ENCODE assay signal across 23 cellular contexts in the genomic region with DNA sequence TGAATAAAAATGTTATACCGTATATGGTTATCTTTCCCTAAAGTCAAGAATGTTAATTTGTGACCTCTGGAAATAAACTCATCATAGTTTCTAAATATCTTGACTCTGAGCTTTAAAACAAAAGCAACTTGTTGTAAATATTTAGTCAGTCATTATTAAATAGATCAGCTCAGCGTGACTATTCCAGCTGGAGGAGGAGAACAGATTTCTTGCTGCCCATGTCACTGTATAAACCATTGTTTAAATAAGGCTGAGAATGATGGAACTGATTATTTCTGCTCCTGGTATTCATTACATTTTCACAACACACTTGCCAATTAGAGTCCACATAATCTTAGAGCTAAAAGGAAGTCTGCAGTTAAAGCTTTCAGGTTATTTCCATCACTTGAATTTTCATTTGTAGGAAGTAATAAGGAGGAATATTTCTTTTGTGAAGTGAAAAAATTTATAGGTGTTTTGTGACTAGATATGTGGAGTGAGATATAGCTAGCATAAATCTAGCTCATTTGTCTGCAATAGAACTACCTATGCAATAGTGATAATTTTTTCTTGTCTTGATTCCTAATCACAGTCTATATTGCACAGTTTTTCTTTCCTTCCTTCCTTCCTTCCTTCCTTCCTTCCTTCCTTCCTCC.
"Had no signal": no experiment of that assay in that cellular context is flagged by ENCODE, and none has a peak within 500 bp of the region (broad histone marks: within the 10 kb centered on the region; RNA-seq: fewer than 3 reads in every experiment).

No MANE protein-coding gene starts in this region.

- H3K27ac Mint-ChIP-seq: activated CD4-positive, alpha-beta memory T cell treated with anti-CD3 and anti-CD28 coated beads for 36 hours; activated CD4-positive, alpha-beta T cell treated with anti-CD3 and anti-CD28 coated beads, Interleukin-2, amount 10 ng/mL, durations not matched to agents 7 days and 5 days; activated naive CD8-positive, alpha-beta T cell treated with anti-CD3 and anti-CD28 coated beads, Interleukin-2, amount 10 ng/mL, durations not matched to agents 7 days and 5 days; activated T-cell treated with anti-CD3 and anti-CD28 coated beads, Interleukin-2, amount 50 U/mL, for 72 hours; T-helper 17 cell had no signal

- H3K4me1 ChIP-seq: adrenal gland had no signal

- H3K4me1 Mint-ChIP-seq: T-helper 17 cell had no signal

- H3K4me3 ChIP-seq: adrenal gland had no signal

- H3K9me3 Mint-ChIP-seq: activated CD4-positive, alpha-beta memory T cell treated with anti-CD3 and anti-CD28 coated beads for 36 hours; activated CD4-positive, alpha-beta T cell treated with anti-CD3 and anti-CD28 coated beads, Interleukin-2, amount 10 ng/mL, durations not matched to agents 7 days and 5 days; activated T-cell treated with anti-CD3 and anti-CD28 coated beads, Interleukin-2, amount 50 U/mL, for 72 hours had no signal

- H3K36me3 ChIP-seq: adrenal gland had no signal

- ATAC-seq: activated T-cell treated with anti-CD3 and anti-CD28 coated beads, Interleukin-2, amount 50 U/mL, for 72 hours; Panc1; T-helper 17 cell had no signal

- H3K27ac ChIP-seq: adrenal gland, KMS-11 had no signal

- H3K36me3 Mint-ChIP-seq: activated CD4-positive, alpha-beta memory T cell treated with anti-CD3 and anti-CD28 coated beads for 36 hours had no signal

- DNase-seq: activated CD4-positive, alpha-beta memory T cell treated with anti-CD3 and anti-CD28 coated beads for 36 hours; activated CD4-positive, alpha-beta T cell treated with anti-CD3 and anti-CD28 coated beads, Interleukin-2, amount 10 ng/mL, durations not matched to agents 7 days and 5 days; activated CD4-positive, CD25-positive, alpha-beta regulatory T cell; activated CD8-positive, alpha-beta memory T cell treated with anti-CD3 and anti-CD28 coated beads for 24 hours; activated naive CD4-positive, alpha-beta T cell treated with anti-CD3 and anti-CD28 coated beads, Interleukin-2, amount 50 U/mL, for 16 hours; activated naive CD8-positive, alpha-beta T cell treated with anti-CD3 and anti-CD28 coated beads, Interleukin-2, amount 10 ng/mL, durations not matched to agents 7 days and 5 days; activated T-cell treated with anti-CD3 and anti-CD28 coated beads, Interleukin-2, amount 50 U/mL, for 72 hours; adrenal gland; anterior cingulate cortex; cerebellar nuclear complex; NCI-H1092; NCI-H1930; NCI-H2171; NCI-H2227 treated with DMSO at 0.1 percent for 48 hours; NCI-H526 treated with DMSO at 0.1 percent for 48 hours; NCI-H82; OCI-M1; SHP77; T-helper 17 cell; T1000 had no signal

- H3K27me3 ChIP-seq: adrenal gland had no signal

- FAIRE-seq: TTC549 had no signal

- H3K27me3 Mint-ChIP-seq: activated CD4-positive, alpha-beta memory T cell treated with anti-CD3 and anti-CD28 coated beads for 36 hours had no signal

- H3K9me3 ChIP-seq: adrenal gland had no signal

- H3K4me3 Mint-ChIP-seq: activated CD4-positive, alpha-beta memory T cell treated with anti-CD3 and anti-CD28 coated beads for 36 hours; activated CD4-positive, alpha-beta T cell treated with anti-CD3 and anti-CD28 coated beads, Interleukin-2, amount 10 ng/mL, durations not matched to agents 7 days and 5 days; activated naive CD8-positive, alpha-beta T cell treated with anti-CD3 and anti-CD28 coated beads, Interleukin-2, amount 10 ng/mL, durations not matched to agents 7 days and 5 days; activated T-cell treated with anti-CD3 and anti-CD28 coated beads, Interleukin-2, amount 50 U/mL, for 72 hours; T-helper 17 cell had no signal
